18 cellular contexts compared by ENCODE assay signal in genomic region chr3:127722104-127722784, GRCh38. TPM values are rescaled to one million over a fixed set of nuclear protein-coding genes. Genes with fewer than 3 reads are reported as not detected.
A peak's percentile ranks its signal among the peaks of the same experiment; 100 is the strongest.
DNase-seq lines count a peak whose midpoint lies in the region; ATAC-seq and TF ChIP-seq lines count a peak whose summit lies in the region.
"Had no signal": no experiment of that assay in that cellular context is flagged by ENCODE, and none has a peak within 500 bp of the region (broad histone marks: within the 10 kb centered on the region; RNA-seq: fewer than 3 reads in every experiment).

No MANE protein-coding gene starts in this region.

- no peak overlapping the region for H2BK15ac ChIP-seq in neuronal stem cell (ENCODE audit: low read length)

- TF ChIP-seq CTCF in CD14-positive monocyte (IDR thresholded peaks at IDR 0.05) (no peak), VCaP (conservative IDR thresholded peaks at IDR 0.05) (no peak), left ventricle myocardium inferior (IDR thresholded peaks at IDR 0.05; ENCODE audit: borderline replicate concordance) (no peak)

- H3K4ac ChIP-seq in neuronal stem cell (ENCODE audit: low read length): no peak overlapping the region

- H2BK120ac ChIP-seq in neuronal stem cell (ENCODE audit: low read depth, low read length): no peak overlapping the region

- H3K27me3 ChIP-seq in left ventricle myocardium inferior (ENCODE audit: low read depth) (no peaks in the 10 kb centered on the region), neuronal stem cell (ENCODE audit: control insufficient read depth in 3 of 3, insufficient read depth in 3 of 3, low read depth in 1 of 3, low read length in 3 of 3) (peaks cover 0 to 44% (median 0%) of the 10 kb centered on the region in 3 experiments)
- H3K27me3 ChIP-seq: breast epithelium, tibial artery had no signal

- DNase-seq in CD14-positive monocyte (ENCODE audit: low spot score) (peak; percentile 10), left ventricle myocardium inferior (no peak), neuronal stem cell (ENCODE audit: low spot score) (no peak), glomerular visceral epithelial cell (ENCODE audit: extremely low spot score) (no peak)
- DNase-seq in effector CD4-positive, alpha-beta T cell: no peak
- DNase-seq in activated naive CD4-positive, alpha-beta T cell treated with anti-CD3 and anti-CD28 coated beads, Interleukin-2, amount 10 ng/mL, durations not matched to agents 7 days and 5 days: no peak
- DNase-seq: activated CD4-positive, CD25-positive, alpha-beta regulatory T cell treated with anti-CD3 and anti-CD28 coated beads, Interleukin-2, amount 50 U/mL, for 72 hours; Caco-2; GDM1; naive thymus-derived CD4-positive, alpha-beta T cell; NCI-H82; psoas muscle; T-helper 1 cell had no signal

- peaks cover 3 to 9% (median 6%) of the 10 kb centered on the region in 7 donors for H3K9me3 Mint-ChIP-seq in CD14-positive monocyte
- no peaks in the 10 kb centered on the region for H3K9me3 Mint-ChIP-seq in activated naive CD4-positive, alpha-beta T cell treated with anti-CD3 and anti-CD28 coated beads, Interleukin-2, amount 10 ng/mL, durations not matched to agents 7 days and 5 days
- H3K9me3 Mint-ChIP-seq: activated naive CD4-positive, alpha-beta T cell treated with anti-CD3 and anti-CD28 coated beads, Interleukin-2, amount 50 U/mL, for 24 hours had no signal

- no peak overlapping the region for H3K9ac ChIP-seq in neuronal stem cell (ENCODE audit: low read depth, low read length, poor library complexity)

- H4K91ac ChIP-seq in neuronal stem cell (ENCODE audit: low read depth, low read length, poor library complexity): no peak overlapping the region

- no CpG with 5 or more reads among the region's 13 CpGs for WGBS in neuronal stem cell (ENCODE audit: extremely low coverage in 2 of 2, insufficient read length in 2 of 2, insufficient replicate concordance in 1 of 2), 2 donors

- H3K79me1 ChIP-seq in neuronal stem cell (ENCODE audit: low read depth, low read length): no peaks in the 10 kb centered on the region

- H3K4me1 ChIP-seq in left ventricle myocardium inferior: peaks cover 89% of the 10 kb centered on the region
- H3K4me1 ChIP-seq in neuronal stem cell (ENCODE audit: control insufficient read depth in 2 of 2, insufficient read depth in 1 of 2, low read depth in 1 of 2, low read length in 2 of 2): peaks cover 3 to 15% of the 10 kb centered on the region in 2 donors
- H3K4me1 ChIP-seq: breast epithelium, Caco-2 had no signal

- H3K4me3 ChIP-seq in left ventricle myocardium inferior (no peak overlapping the region), neuronal stem cell (ENCODE audit: low read length in 2 of 2) (no peak overlapping the region)
- H3K4me3 ChIP-seq: breast epithelium, psoas muscle, tibial artery had no signal

- H3K9me3 ChIP-seq in left ventricle myocardium inferior (replicated peaks): no peaks in the 10 kb centered on the region
- no peaks in the 10 kb centered on the region for H3K9me3 ChIP-seq in neuronal stem cell (replicated peaks in 1 of 2; ENCODE audit: control insufficient read depth in 2 of 2, insufficient read depth in 1 of 2, low read depth in 1 of 2, low read length in 2 of 2)
- H3K9me3 ChIP-seq: breast epithelium, Caco-2, psoas muscle, tibial artery had no signal

- no peak for ATAC-seq in GM21526 (IDR thresholded peaks at IDR 0.05; ENCODE audit: low FRiP score, unreplicated experiment)
- ATAC-seq: naive thymus-derived CD4-positive, alpha-beta T cell had no signal

- H2AK5ac ChIP-seq in neuronal stem cell (ENCODE audit: low read depth, low read length): peak overlapping the region; percentile 48

- no peak overlapping the region for H2BK5ac ChIP-seq in neuronal stem cell (ENCODE audit: low read length)

- CTCF ChIA-PET in activated naive CD4-positive, alpha-beta T cell treated with anti-CD3 and anti-CD28 coated beads, Interleukin-2, amount 10 ng/mL, durations not matched to agents 7 days and 5 days (lab: Charles Lee): no interaction called here

- no peak overlapping the region for H3K23ac ChIP-seq in neuronal stem cell (ENCODE audit: low read depth, low read length, poor library complexity)

- no peak overlapping the region for H3K4me2 ChIP-seq in neuronal stem cell (ENCODE audit: insufficient read depth, low read length, poor library complexity, severe bottlenecking)

- H3K36me3 ChIP-seq in left ventricle myocardium inferior: peaks cover 31% of the 10 kb centered on the region
- H3K36me3 ChIP-seq in neuronal stem cell (replicated peaks in 1 of 2; ENCODE audit: control insufficient read depth in 2 of 2, insufficient read depth in 2 of 2, low read length in 2 of 2): no peaks in the 10 kb centered on the region
- H3K36me3 ChIP-seq: breast epithelium had no signal

- no peaks in the 10 kb centered on the region for H3K27me3 Mint-ChIP-seq in CD14-positive monocyte (ENCODE audit: low read depth in 3 of 3)
- H3K27me3 Mint-ChIP-seq in activated naive CD4-positive, alpha-beta T cell treated with anti-CD3 and anti-CD28 coated beads, Interleukin-2, amount 10 ng/mL, durations not matched to agents 7 days and 5 days: peaks cover 32% of the 10 kb centered on the region

- H4K8ac ChIP-seq in neuronal stem cell (ENCODE audit: low read depth, low read length): no peak overlapping the region

- H2BK12ac ChIP-seq in neuronal stem cell (ENCODE audit: low read length): no peak overlapping the region

- no peak overlapping the region for H2AFZ ChIP-seq in neuronal stem cell (ENCODE audit: low read length)

- peaks cover 0 to 8% of the 10 kb centered on the region in 2 donors for H3K36me3 Mint-ChIP-seq in CD14-positive monocyte
- no peaks in the 10 kb centered on the region for H3K36me3 Mint-ChIP-seq in activated naive CD4-positive, alpha-beta T cell treated with anti-CD3 and anti-CD28 coated beads, Interleukin-2, amount 10 ng/mL, durations not matched to agents 7 days and 5 days
- H3K36me3 Mint-ChIP-seq: activated naive CD4-positive, alpha-beta T cell treated with anti-CD3 and anti-CD28 coated beads, Interleukin-2, amount 50 U/mL, for 24 hours; naive thymus-derived CD4-positive, alpha-beta T cell had no signal

- H3K27ac Mint-ChIP-seq in CD14-positive monocyte: no peak overlapping the region
- no peak overlapping the region for H3K27ac Mint-ChIP-seq in activated naive CD4-positive, alpha-beta T cell treated with anti-CD3 and anti-CD28 coated beads, Interleukin-2, amount 10 ng/mL, durations not matched to agents 7 days and 5 days
- H3K27ac Mint-ChIP-seq: activated naive CD4-positive, alpha-beta T cell treated with anti-CD3 and anti-CD28 coated beads, Interleukin-2, amount 50 U/mL, for 24 hours; naive thymus-derived CD4-positive, alpha-beta T cell had no signal

- H3K27ac ChIP-seq in VCaP: peak overlapping the region; percentile 95
- peak overlapping the region; percentile 96 for H3K27ac ChIP-seq in left ventricle myocardium inferior (replicated peaks)
- H3K27ac ChIP-seq in neuronal stem cell (replicated peaks; ENCODE audit: low read length): no peak overlapping the region
- H3K27ac ChIP-seq: psoas muscle, tibial artery had no signal

- no peak overlapping the region for H3K14ac ChIP-seq in neuronal stem cell (ENCODE audit: low read length)

- H3K4me1 Mint-ChIP-seq in CD14-positive monocyte: peaks cover 4% of the 10 kb centered on the region
- no peaks in the 10 kb centered on the region for H3K4me1 Mint-ChIP-seq in activated naive CD4-positive, alpha-beta T cell treated with anti-CD3 and anti-CD28 coated beads, Interleukin-2, amount 10 ng/mL, durations not matched to agents 7 days and 5 days
- H3K4me1 Mint-ChIP-seq: activated naive CD4-positive, alpha-beta T cell treated with anti-CD3 and anti-CD28 coated beads, Interleukin-2, amount 50 U/mL, for 24 hours; naive thymus-derived CD4-positive, alpha-beta T cell had no signal

- intact Hi-C loops in CD14-positive monocyte (cut with micrococcal nuclease): no loop called here
- intact Hi-C loops in left ventricle myocardium inferior (cut with micrococcal nuclease): no loop called here

- H3K18ac ChIP-seq in neuronal stem cell (ENCODE audit: low read length): peak overlapping the region; percentile 50

- no peak overlapping the region for H3K4me3 Mint-ChIP-seq in CD14-positive monocyte
- H3K4me3 Mint-ChIP-seq in activated naive CD4-positive, alpha-beta T cell treated with anti-CD3 and anti-CD28 coated beads, Interleukin-2, amount 10 ng/mL, durations not matched to agents 7 days and 5 days: no peak overlapping the region
- H3K4me3 Mint-ChIP-seq: activated naive CD4-positive, alpha-beta T cell treated with anti-CD3 and anti-CD28 coated beads, Interleukin-2, amount 50 U/mL, for 24 hours; naive thymus-derived CD4-positive, alpha-beta T cell had no signal

RNA-seq across cellular contexts. Expression of gene ABTB1, which starts 49.5 kb away (rescaled TPM):
- 100 to 1,000 TPM; 107 to 118 TPM for polyA plus RNA-seq in CD14-positive monocyte
- total RNA-seq in left ventricle myocardium inferior: 29.9 TPM
- 5.8 TPM for polyA plus RNA-seq in neuronal stem cell (2013, experiment 1 of 2)
- 6.1 TPM for polyA plus RNA-seq in neuronal stem cell (2013, experiment 2 of 2)
